Comparison of ENCODE assay signal across 1 cellular context in genomic region chr12:54417712-54418440, GRCh38.
TF ChIP-seq lines count a peak whose summit lies in the region.

No MANE protein-coding gene starts in this region.

TF ChIP-seq in HEK293, 187 proteins besides CTCF, POLR2A, EP300 and RAD21 (continued from another document):
- TF ChIP-seq, protein P1, sequence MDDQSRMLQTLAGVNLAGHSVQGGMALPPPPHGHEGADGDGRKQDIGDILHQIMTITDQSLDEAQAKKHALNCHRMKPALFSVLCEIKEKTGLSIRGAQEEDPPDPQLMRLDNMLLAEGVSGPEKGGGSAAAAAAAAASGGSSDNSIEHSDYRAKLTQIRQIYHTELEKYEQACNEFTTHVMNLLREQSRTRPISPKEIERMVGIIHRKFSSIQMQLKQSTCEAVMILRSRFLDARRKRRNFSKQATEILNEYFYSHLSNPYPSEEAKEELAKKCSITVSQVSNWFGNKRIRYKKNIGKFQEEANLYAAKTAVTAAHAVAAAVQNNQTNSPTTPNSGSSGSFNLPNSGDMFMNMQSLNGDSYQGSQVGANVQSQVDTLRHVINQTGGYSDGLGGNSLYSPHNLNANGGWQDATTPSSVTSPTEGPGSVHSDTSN (CRISPR knock-in tag; IDR thresholded peaks at IDR 0.05): no peak
- peak; percentile 38; the same call in 1 of the 2 replicates for TF ChIP-seq ZNF341 (tag by site-specific recombination; IDR thresholded peaks at IDR 0.05; ENCODE audit: low read depth)
- TF ChIP-seq ZNF747 (tag by site-specific recombination; IDR thresholded peaks at IDR 0.05): no peak
- TF ChIP-seq, protein P2, sequence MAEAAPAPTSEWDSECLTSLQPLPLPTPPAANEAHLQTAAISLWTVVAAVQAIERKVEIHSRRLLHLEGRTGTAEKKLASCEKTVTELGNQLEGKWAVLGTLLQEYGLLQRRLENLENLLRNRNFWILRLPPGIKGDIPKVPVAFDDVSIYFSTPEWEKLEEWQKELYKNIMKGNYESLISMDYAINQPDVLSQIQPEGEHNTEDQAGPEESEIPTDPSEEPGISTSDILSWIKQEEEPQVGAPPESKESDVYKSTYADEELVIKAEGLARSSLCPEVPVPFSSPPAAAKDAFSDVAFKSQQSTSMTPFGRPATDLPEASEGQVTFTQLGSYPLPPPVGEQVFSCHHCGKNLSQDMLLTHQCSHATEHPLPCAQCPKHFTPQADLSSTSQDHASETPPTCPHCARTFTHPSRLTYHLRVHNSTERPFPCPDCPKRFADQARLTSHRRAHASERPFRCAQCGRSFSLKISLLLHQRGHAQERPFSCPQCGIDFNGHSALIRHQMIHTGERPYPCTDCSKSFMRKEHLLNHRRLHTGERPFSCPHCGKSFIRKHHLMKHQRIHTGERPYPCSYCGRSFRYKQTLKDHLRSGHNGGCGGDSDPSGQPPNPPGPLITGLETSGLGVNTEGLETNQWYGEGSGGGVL (tag by site-specific recombination; IDR thresholded peaks at IDR 0.05): peak; percentile 35; the same call in 1 of the 2 replicates
- peak; percentile 78 for TF ChIP-seq PRDM1 (tag by site-specific recombination; IDR thresholded peaks at IDR 0.05)
- TF ChIP-seq ZNF561 (tag by site-specific recombination; IDR thresholded peaks at IDR 0.05; ENCODE audit: borderline replicate concordance): no peak
- no peak for TF ChIP-seq ZEB2 (tag by site-specific recombination; IDR thresholded peaks at IDR 0.05)
- no peak for TF ChIP-seq ZNF423 (tag by site-specific recombination; IDR thresholded peaks at IDR 0.05)
- TF ChIP-seq, protein P3, sequence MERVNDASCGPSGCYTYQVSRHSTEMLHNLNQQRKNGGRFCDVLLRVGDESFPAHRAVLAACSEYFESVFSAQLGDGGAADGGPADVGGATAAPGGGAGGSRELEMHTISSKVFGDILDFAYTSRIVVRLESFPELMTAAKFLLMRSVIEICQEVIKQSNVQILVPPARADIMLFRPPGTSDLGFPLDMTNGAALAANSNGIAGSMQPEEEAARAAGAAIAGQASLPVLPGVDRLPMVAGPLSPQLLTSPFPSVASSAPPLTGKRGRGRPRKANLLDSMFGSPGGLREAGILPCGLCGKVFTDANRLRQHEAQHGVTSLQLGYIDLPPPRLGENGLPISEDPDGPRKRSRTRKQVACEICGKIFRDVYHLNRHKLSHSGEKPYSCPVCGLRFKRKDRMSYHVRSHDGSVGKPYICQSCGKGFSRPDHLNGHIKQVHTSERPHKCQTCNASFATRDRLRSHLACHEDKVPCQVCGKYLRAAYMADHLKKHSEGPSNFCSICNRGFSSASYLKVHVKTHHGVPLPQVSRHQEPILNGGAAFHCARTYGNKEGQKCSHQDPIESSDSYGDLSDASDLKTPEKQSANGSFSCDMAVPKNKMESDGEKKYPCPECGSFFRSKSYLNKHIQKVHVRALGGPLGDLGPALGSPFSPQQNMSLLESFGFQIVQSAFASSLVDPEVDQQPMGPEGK (tag by site-specific recombination; IDR thresholded peaks at IDR 0.05): peak; percentile 34
- TF ChIP-seq ZNF157 (tag by site-specific recombination; IDR thresholded peaks at IDR 0.05): no peak
- no peak for TF ChIP-seq SCRT2 (tag by site-specific recombination; IDR thresholded peaks at IDR 0.05)
- peak; percentile 53 for TF ChIP-seq SP2 (tag by site-specific recombination; IDR thresholded peaks at IDR 0.05)
- TF ChIP-seq ZNF707 (tag by site-specific recombination; IDR thresholded peaks at IDR 0.05): no peak
- no peak for TF ChIP-seq ZFP69B (tag by site-specific recombination; IDR thresholded peaks at IDR 0.05)
- TF ChIP-seq ZNF214 (tag by site-specific recombination; IDR thresholded peaks at IDR 0.05; ENCODE audit: borderline replicate concordance): no peak
- no peak for TF ChIP-seq PRDM4 (tag by site-specific recombination; IDR thresholded peaks at IDR 0.05)
- no peak for TF ChIP-seq RBAK (tag by site-specific recombination; IDR thresholded peaks at IDR 0.05)
- peak; percentile 64 for TF ChIP-seq KLF9 (tag by site-specific recombination; IDR thresholded peaks at IDR 0.05; ENCODE audit: low read depth)
- no peak for TF ChIP-seq ZNF169 (tag by site-specific recombination; IDR thresholded peaks at IDR 0.05)
- no peak for TF ChIP-seq OSR2 (tag by site-specific recombination; IDR thresholded peaks at IDR 0.05)
- no peak for TF ChIP-seq MEIS1 (CRISPR knock-in tag; IDR thresholded peaks at IDR 0.05; ENCODE audit: borderline replicate concordance)
- no peak for TF ChIP-seq ZNF433 (tag by site-specific recombination; IDR thresholded peaks at IDR 0.05; ENCODE audit: low read depth)
- no peak for TF ChIP-seq ZNF239 (tag by site-specific recombination; IDR thresholded peaks at IDR 0.05)
- TF ChIP-seq ZNF585B (tag by site-specific recombination; IDR thresholded peaks at IDR 0.05): no peak
- no peak for TF ChIP-seq ZNF580 (tag by site-specific recombination; IDR thresholded peaks at IDR 0.05)
- no peak for TF ChIP-seq GLI2 (tag by site-specific recombination; IDR thresholded peaks at IDR 0.05; ENCODE audit: borderline replicate concordance, low read depth)
- peak; percentile 32 for TF ChIP-seq ZBTB26 (tag by site-specific recombination; optimal IDR thresholded peaks at IDR 0.05)
- no peak for TF ChIP-seq ZNF596 (tag by site-specific recombination; IDR thresholded peaks at IDR 0.05)
- 0 out of 2 replicates have a peak, but pooled peaks have one; percentile 34 for TF ChIP-seq ZNF600 (tag by site-specific recombination; IDR thresholded peaks at IDR 0.05)
- no peak for TF ChIP-seq MZF1 (tag by site-specific recombination; IDR thresholded peaks at IDR 0.05; ENCODE audit: borderline replicate concordance)
- TF ChIP-seq ZNF16 (tag by site-specific recombination; IDR thresholded peaks at IDR 0.05; ENCODE audit: low read depth): no peak
- no peak for TF ChIP-seq HOXC10 (CRISPR knock-in tag; IDR thresholded peaks at IDR 0.05)
- TF ChIP-seq ZNF335 (tag by site-specific recombination; conservative IDR thresholded peaks at IDR 0.05): 0 out of 2 replicates have a peak, but pooled peaks have one; percentile 1
- no peak for TF ChIP-seq ZNF785 (tag by site-specific recombination; IDR thresholded peaks at IDR 0.05)
- TF ChIP-seq, protein P4, sequence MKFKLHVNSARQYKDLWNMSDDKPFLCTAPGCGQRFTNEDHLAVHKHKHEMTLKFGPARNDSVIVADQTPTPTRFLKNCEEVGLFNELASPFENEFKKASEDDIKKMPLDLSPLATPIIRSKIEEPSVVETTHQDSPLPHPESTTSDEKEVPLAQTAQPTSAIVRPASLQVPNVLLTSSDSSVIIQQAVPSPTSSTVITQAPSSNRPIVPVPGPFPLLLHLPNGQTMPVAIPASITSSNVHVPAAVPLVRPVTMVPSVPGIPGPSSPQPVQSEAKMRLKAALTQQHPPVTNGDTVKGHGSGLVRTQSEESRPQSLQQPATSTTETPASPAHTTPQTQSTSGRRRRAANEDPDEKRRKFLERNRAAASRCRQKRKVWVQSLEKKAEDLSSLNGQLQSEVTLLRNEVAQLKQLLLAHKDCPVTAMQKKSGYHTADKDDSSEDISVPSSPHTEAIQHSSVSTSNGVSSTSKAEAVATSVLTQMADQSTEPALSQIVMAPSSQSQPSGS (tag by site-specific recombination; IDR thresholded peaks at IDR 0.05; ENCODE audit: low read depth): no peak
- TF ChIP-seq HIC1 (tag by site-specific recombination; IDR thresholded peaks at IDR 0.05): no peak
- TF ChIP-seq ZNF510 (tag by site-specific recombination; IDR thresholded peaks at IDR 0.05; ENCODE audit: insufficient replicate concordance): no peak
- TF ChIP-seq ZNF280D (tag by site-specific recombination; IDR thresholded peaks at IDR 0.05): no peak
- TF ChIP-seq ZNF626 (tag by site-specific recombination; IDR thresholded peaks at IDR 0.05): no peak
- peak; percentile 85 for TF ChIP-seq ZFHX2 (tag by site-specific recombination; conservative IDR thresholded peaks at IDR 0.05)
- peak; percentile 9; the same call in 1 of the 2 replicates for TF ChIP-seq GLIS2 (tag by site-specific recombination; IDR thresholded peaks at IDR 0.05)
- no peak for TF ChIP-seq ZNF664 (tag by site-specific recombination; IDR thresholded peaks at IDR 0.05)
- peak; percentile 82 for TF ChIP-seq EGR2 (tag by site-specific recombination; IDR thresholded peaks at IDR 0.05; ENCODE audit: low read depth)
TF ChIP-seq in HEK293: peak in this region for 14.
